Comparison of ENCODE assay signal across 8 cellular contexts in the genomic region with DNA sequence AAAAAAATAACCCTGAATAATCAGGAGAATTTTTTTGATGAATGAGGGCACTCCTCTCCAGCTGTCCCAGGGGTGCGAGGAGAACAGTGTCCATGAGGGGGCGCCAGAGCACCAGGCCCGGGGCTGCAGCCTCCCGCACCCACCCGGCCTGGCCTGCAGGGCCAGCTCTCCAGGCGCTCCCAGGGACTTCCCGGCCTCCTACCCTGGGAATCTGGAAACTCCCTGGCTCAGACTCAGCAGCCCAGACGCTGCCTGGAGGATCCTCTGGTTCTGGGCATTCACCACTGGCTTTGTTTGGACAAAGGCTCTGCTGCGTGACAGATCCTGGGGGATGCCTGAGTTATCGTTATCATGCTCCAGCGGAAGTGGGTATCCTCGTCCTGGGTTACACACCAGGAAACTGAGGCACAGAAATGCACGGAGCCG. TPM values are rescaled to one million over a fixed set of nuclear protein-coding genes. Genes with fewer than 3 reads are reported as not detected.
DNase-seq lines count a peak whose midpoint lies in the region; ATAC-seq and TF ChIP-seq lines count a peak whose summit lies in the region.

No MANE protein-coding gene starts in this region.

- DNase-seq in G401 (ENCODE audit: low spot score) (peak; percentile 69), NAMALWA (ENCODE audit: low spot score) (peak; percentile 64), UCSD-AML1 (lab: John Stamatoyannopoulos, UW; ENCODE audit: unreplicated experiment) (peak; percentile 70), brain microvascular endothelial cell (peak; percentile 88)

- TF ChIP-seq CTCF in brain microvascular endothelial cell (IDR thresholded peaks at IDR 0.05; ENCODE audit: low read depth, low read length, missing control alignments), result peak; percentile 93

- H3K4me3 ChIP-seq in brain microvascular endothelial cell (ENCODE audit: low read depth, low read length) (no peak overlapping the region), iPS-18a (ENCODE audit: low read length) (no peak overlapping the region), skeletal muscle satellite cell (ENCODE audit: low read length) (no peak overlapping the region)

- H3K27ac ChIP-seq in brain microvascular endothelial cell (peak overlapping the region; percentile 46), iPS-18a (ENCODE audit: low read length) (no peak overlapping the region)

- H3K36me3 ChIP-seq in brain microvascular endothelial cell (replicated peaks) (no peaks in the 10 kb centered on the region), iPS-18a (ENCODE audit: control insufficient read depth, low read depth, low read length) (peaks cover 37% of the 10 kb centered on the region), skeletal muscle satellite cell (ENCODE audit: insufficient read depth, low read length) (peaks cover 24% of the 10 kb centered on the region)

- H3K27me3 ChIP-seq in brain microvascular endothelial cell (replicated peaks) (no peaks in the 10 kb centered on the region), iPS-18a (ENCODE audit: control insufficient read depth, insufficient read depth, low read length) (no peaks in the 10 kb centered on the region), skeletal muscle satellite cell (ENCODE audit: control insufficient read depth, insufficient read depth, low read length) (no peaks in the 10 kb centered on the region)

- in situ Hi-C loops in G401 (cut with HindIII; ENCODE audit: low sequenced_read_pairs), result no loop called here
- in situ Hi-C loops in brain microvascular endothelial cell (cut with HindIII; ENCODE audit: low pct_ligation_motif_present, low sequenced_read_pairs), result loop anchor here (25.0 kb wide), 1 partner anchor 156 kb away; no protein-coding TSS in a partner anchor

- no peak for ATAC-seq in GM18498 (IDR thresholded peaks at IDR 0.05; ENCODE audit: unreplicated experiment)
- no peak for ATAC-seq in GM18505 (IDR thresholded peaks at IDR 0.05; ENCODE audit: unreplicated experiment)

- no peaks in the 10 kb centered on the region for H3K9me3 ChIP-seq in iPS-18a (ENCODE audit: control insufficient read depth, low read depth, low read length)
- peaks cover 6% of the 10 kb centered on the region for H3K9me3 ChIP-seq in skeletal muscle satellite cell (replicated peaks; ENCODE audit: low read length)

- H3K4me2 ChIP-seq in skeletal muscle satellite cell (ENCODE audit: low read length), result peak overlapping the region; percentile 21

- peak overlapping the region; percentile 38 for H3K9ac ChIP-seq in iPS-18a (ENCODE audit: low read length)
- H3K9ac ChIP-seq in skeletal muscle satellite cell (ENCODE audit: low read depth, low read length), result no peak overlapping the region

- TF ChIP-seq POLR2A in GM18505 (IDR thresholded peaks at IDR 0.05; ENCODE audit: borderline replicate concordance, extremely low read depth, insufficient read depth, insufficient read length), result no peak

- H3K4me1 ChIP-seq in iPS-18a (ENCODE audit: control insufficient read depth, low read depth, low read length), result peaks cover 16% of the 10 kb centered on the region
- peaks cover 12% of the 10 kb centered on the region for H3K4me1 ChIP-seq in skeletal muscle satellite cell (ENCODE audit: control insufficient read depth, insufficient read depth, low read length)

RNA-seq across cellular contexts. Expression of a gene that starts 31.0 kb away (rescaled TPM):
- total RNA-seq in G401 (2014; rRNA removed; shearing (Covaris generic)), result 131 and 200 TPM in 2 replicates
- total RNA-seq in skeletal muscle satellite cell (2012; rRNA removed), result 43.2 and 46.9 TPM in 2 replicates

RNA-seq across cellular contexts. Expression of a gene that starts 50.0 kb away (rescaled TPM):
- 63.1 and 71.6 TPM in 2 replicates for total RNA-seq in G401 (2014; rRNA removed; shearing (Covaris generic))
- 320 and 388 TPM in 2 replicates for total RNA-seq in skeletal muscle satellite cell (2012; rRNA removed)
